10 cellular contexts compared by ENCODE assay signal in the genomic region with DNA sequence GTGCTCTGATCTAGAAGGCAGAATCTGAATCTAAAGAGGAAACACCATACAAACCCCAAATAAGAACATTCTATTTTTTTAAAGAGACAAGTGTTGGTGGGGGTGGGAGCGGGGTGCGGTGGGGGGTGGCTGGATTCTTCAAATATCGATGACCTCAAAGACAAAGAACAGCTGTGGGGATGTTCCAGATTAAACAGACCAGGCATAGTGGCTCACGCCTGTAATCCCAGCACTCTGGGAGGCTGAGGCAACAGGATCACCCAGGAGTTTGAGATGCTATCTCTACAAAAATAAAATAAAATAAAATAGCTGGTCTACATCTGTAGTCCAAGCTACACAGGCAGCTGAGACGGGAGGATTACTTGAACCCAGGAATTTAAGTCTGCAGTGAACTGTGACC. TPM values are rescaled to one million over a fixed set of nuclear protein-coding genes. Genes with fewer than 3 reads are reported as not detected.
"Had no signal": no experiment of that assay in that cellular context is flagged by ENCODE, and none has a peak within 500 bp of the region (broad histone marks: within the 10 kb centered on the region; RNA-seq: fewer than 3 reads in every experiment).

No MANE protein-coding gene starts in this region.

- H3K4me3 Mint-ChIP-seq: GM23338, H9, IgD-negative memory B cell had no signal

- FAIRE-seq: H1, H54, HepG2 had no signal

- H3K4me2 ChIP-seq: GM23338 had no signal

- H3K4me3 ChIP-seq: GM23338 had no signal

- DNase-seq: H9, HCEC 1CT, KBM-7 had no signal

- H3K27ac ChIP-seq: HL-60 had no signal

- H3K27ac Mint-ChIP-seq: GM23338, IgD-negative memory B cell had no signal

- H3K9me3 Mint-ChIP-seq: GM23338, H9, IgD-negative memory B cell had no signal

- H3K4me1 Mint-ChIP-seq: GM23338, H9, IgD-negative memory B cell had no signal

RNA-seq across cellular contexts. Expression of a gene that starts 5.0 kb away (rescaled TPM):
- total RNA-seq: HepG2, HT1080 had no signal
- polyA plus RNA-seq: HepG2, IgD-negative memory B cell had no signal

RNA-seq across cellular contexts. Expression of a gene that starts 34.0 kb away (rescaled TPM):
- total RNA-seq: HT1080 had no signal
- polyA plus RNA-seq: IgD-negative memory B cell had no signal

RNA-seq across cellular contexts. Expression of a gene that starts 40.8 kb away (rescaled TPM):
- total RNA-seq: HepG2, HT1080 had no signal
- polyA plus RNA-seq: IgD-negative memory B cell had no signal
